24 cellular contexts compared by ENCODE assay signal in genomic region chr9:20570086-20570485, GRCh38. TPM values are rescaled to one million over a fixed set of nuclear protein-coding genes. Genes with fewer than 3 reads are reported as not detected.
DNase-seq lines count a peak whose midpoint lies in the region; ATAC-seq, FAIRE-seq and TF ChIP-seq lines count a peak whose summit lies in the region.
"Had no signal": no experiment of that assay in that cellular context is flagged by ENCODE, and none has a peak within 500 bp of the region (broad histone marks: within the 10 kb centered on the region; RNA-seq: fewer than 3 reads in every experiment).

No MANE protein-coding gene starts in this region.

- H3K27me3 Mint-ChIP-seq in HFFc6 (ENCODE audit: insufficient read depth) = no peaks in the 10 kb centered on the region; the same call in 1 of the 2 replicates
- H3K27me3 Mint-ChIP-seq: activated naive CD8-positive, alpha-beta T cell treated with anti-CD3 and anti-CD28 coated beads, Interleukin-2, amount 10 ng/mL, durations not matched to agents 7 days and 5 days; CD4-positive, alpha-beta memory T cell; effector memory CD8-positive, alpha-beta T cell; stimulated activated naive B cell treated with anti-CD40 and anti-IgM and Interleukin-4, amounts not matched to agents 10 μg/mL and 1 μg/mL and 100 μg/mL, for 72 hours had no signal

- H3K4me3 ChIP-seq in mucosa of rectum (ENCODE audit: low read length in 2 of 2) = peak overlapping the region in 1 of 2 donors; percentile 34
- H3K4me3 ChIP-seq: tibial artery had no signal

- TF ChIP-seq CTCF in 22Rv1 (IDR thresholded peaks at IDR 0.05) (no peak), HFFc6 (IDR thresholded peaks at IDR 0.05) (no peak)

- peaks cover 2 to 11% of the 10 kb centered on the region in 2 donors for H3K4me1 ChIP-seq in mucosa of rectum (ENCODE audit: control insufficient read depth in 2 of 2, insufficient read depth in 2 of 2, low read length in 2 of 2)
- H3K4me1 ChIP-seq: parathyroid adenoma had no signal

- no peak for ATAC-seq in GM18520 (IDR thresholded peaks at IDR 0.05; ENCODE audit: unreplicated experiment)
- ATAC-seq: effector memory CD8-positive, alpha-beta T cell; left ventricle myocardium superior had no signal

- H3K9ac ChIP-seq in mucosa of rectum (ENCODE audit: low read depth in 1 of 2, low read length in 2 of 2) = no peak overlapping the region
- H3K9ac ChIP-seq: parathyroid adenoma had no signal

- no peaks in the 10 kb centered on the region for H3K36me3 ChIP-seq in mucosa of rectum (ENCODE audit: control insufficient read depth in 2 of 2, insufficient read depth in 2 of 2, low read length in 2 of 2)
- H3K36me3 ChIP-seq: tibial artery had no signal

- H3K4me3 Mint-ChIP-seq in HFFc6 = peak overlapping the region; percentile 70
- H3K4me3 Mint-ChIP-seq: activated B cell treated with CpG ODN at 0.5 μM for 24 hours; activated CD8-positive, alpha-beta T cell treated with anti-CD3 and anti-CD28 coated beads, Interleukin-2, amount 10 ng/mL, durations not matched to agents 7 days and 5 days; activated naive CD8-positive, alpha-beta T cell treated with anti-CD3 and anti-CD28 coated beads, Interleukin-2, amount 10 ng/mL, durations not matched to agents 7 days and 5 days; activated T-helper 1 cell treated with anti-CD3 and anti-CD28 coated beads, Interleukin-12 subunit alpha, Interleukin-12 subunit beta, Interleukin-2, Interleukin-4 antibody, amounts not matched to agents 30 ng/mL and 10 ng/mL and 1 ng/mL, durations not matched to agents 14 hours and 24 hours and 36 hours; effector memory CD8-positive, alpha-beta T cell; stimulated activated naive B cell treated with anti-CD40 and anti-IgM and Interleukin-4, amounts not matched to agents 10 μg/mL and 1 μg/mL and 100 μg/mL, for 72 hours had no signal

- peaks cover 7% of the 10 kb centered on the region for H3K36me3 Mint-ChIP-seq in HFFc6 (ENCODE audit: low read depth)

- H3K27ac Mint-ChIP-seq in HFFc6 = peak overlapping the region; percentile 74
- H3K27ac Mint-ChIP-seq: activated B cell treated with CpG ODN at 0.5 μM for 24 hours; activated CD8-positive, alpha-beta T cell treated with anti-CD3 and anti-CD28 coated beads, Interleukin-2, amount 10 ng/mL, durations not matched to agents 7 days and 5 days; activated naive CD8-positive, alpha-beta T cell treated with anti-CD3 and anti-CD28 coated beads, Interleukin-2, amount 10 ng/mL, durations not matched to agents 7 days and 5 days; effector memory CD8-positive, alpha-beta T cell; stimulated activated naive B cell treated with anti-CD40 and anti-IgM and Interleukin-4, amounts not matched to agents 10 μg/mL and 1 μg/mL and 100 μg/mL, for 72 hours had no signal

- FAIRE-seq in endometrium (lab: Jason Lieb, UNC) = peak; percentile 89
- FAIRE-seq: A204.1, frontal cortex had no signal

- H3K4me1 Mint-ChIP-seq in HFFc6 (ENCODE audit: low read depth) = peaks cover 58% of the 10 kb centered on the region
- H3K4me1 Mint-ChIP-seq: activated B cell treated with CpG ODN at 0.5 μM for 24 hours had no signal

- H3K27me3 ChIP-seq in mucosa of rectum (ENCODE audit: control insufficient read depth in 2 of 2, insufficient read depth in 2 of 2, low read length in 2 of 2) = no peaks in the 10 kb centered on the region
- H3K27me3 ChIP-seq: tibial artery had no signal

- H3K9me3 Mint-ChIP-seq in HFFc6 = peaks cover 3% of the 10 kb centered on the region; the same call in 1 of the 2 replicates
- H3K9me3 Mint-ChIP-seq: activated naive CD8-positive, alpha-beta T cell treated with anti-CD3 and anti-CD28 coated beads, Interleukin-2, amount 10 ng/mL, durations not matched to agents 7 days and 5 days; activated T-helper 1 cell treated with anti-CD3 and anti-CD28 coated beads, Interleukin-12 subunit alpha, Interleukin-12 subunit beta, Interleukin-2, Interleukin-4 antibody, amounts not matched to agents 30 ng/mL and 10 ng/mL and 1 ng/mL, durations not matched to agents 14 hours and 24 hours and 36 hours; effector memory CD8-positive, alpha-beta T cell had no signal

- DNase-seq in HFFc6 = peak; percentile 36
- DNase-seq in NOMO-1 treated with DMSO at 0.1 percent for 48 hours (lab: John Stamatoyannopoulos, UW; ENCODE audit: unreplicated experiment) = no peak
- DNase-seq in OCI-M1 (lab: John Stamatoyannopoulos, UW) = no peak
- DNase-seq in NCI-H2171 (lab: John Stamatoyannopoulos, UW) = no peak
- DNase-seq: activated B cell treated with CpG ODN at 0.5 μM for 24 hours; activated CD8-positive, alpha-beta T cell treated with anti-CD3 and anti-CD28 coated beads, Interleukin-2, amount 10 ng/mL, durations not matched to agents 7 days and 5 days; activated naive CD8-positive, alpha-beta T cell treated with anti-CD3 and anti-CD28 coated beads, Interleukin-2, amount 10 ng/mL, durations not matched to agents 7 days and 5 days; CD4-positive, alpha-beta memory T cell; effector memory CD8-positive, alpha-beta T cell; left ventricle myocardium superior; NCI-H1436; NCI-H226; NK-92 treated with Interleukin-12 subunit alpha and Interleukin-12 subunit beta, amount 100 ng/mL, for 24 hours; stimulated activated CD4-positive, alpha-beta T cell treated with anti-CD3 and anti-CD28 coated beads, Interleukin-12 subunit alpha, Interleukin-12 subunit beta, amount 100 ng/mL, for 4 hours; stimulated activated naive B cell treated with anti-CD40 and anti-IgM and Interleukin-4, amounts not matched to agents 10 μg/mL and 1 μg/mL and 100 μg/mL, for 72 hours; tibial artery had no signal

- no peaks in the 10 kb centered on the region for H3K9me3 ChIP-seq in mucosa of rectum (ENCODE audit: control insufficient read depth in 2 of 2, low read length in 2 of 2)
- H3K9me3 ChIP-seq: tibial artery had no signal

- peak overlapping the region; percentile 61 for H3K27ac ChIP-seq in 22Rv1
- peak overlapping the region; percentile 11 to 12 for H3K27ac ChIP-seq in mucosa of rectum (ENCODE audit: low read depth in 2 of 2, low read length in 2 of 2)
- H3K27ac ChIP-seq: parathyroid adenoma, tibial artery had no signal

RNA-seq across cellular contexts. Expression of gene MLLT3, which starts 52.2 kb away (rescaled TPM):
- 10 to 100 TPM; 23.1 to 27.5 (median 24.7) TPM for total RNA-seq in HFFc6 (2021; fragmentation: NEBNext Ultra II Directional; extraction: Animal tissue kit (Norgen Biotek cat#: 25700))
